In genomic region chr9:98870782-98871455, GRCh38 we compare ENCODE assay signal across 21 cellular contexts.
"Had no signal": no experiment of that assay in that cellular context is flagged by ENCODE, and none has a peak within 500 bp of the region (broad histone marks: within the 10 kb centered on the region; RNA-seq: fewer than 3 reads in every experiment).

No MANE protein-coding gene starts in this region.

- H3K4me1 Mint-ChIP-seq: memory B cell, mesothelial cell of epicardium, neural crest cell had no signal

- H3K36me3 ChIP-seq: neutrophil, right lobe of liver, suprapubic skin, vagina had no signal

- H3K79me2 ChIP-seq: parathyroid adenoma had no signal

- H3K27ac ChIP-seq: neutrophil, parathyroid adenoma, right lobe of liver, suprapubic skin, vagina had no signal

- H3K27me3 Mint-ChIP-seq: progenitor cell of endocrine pancreas had no signal

- H2AFZ ChIP-seq: parathyroid adenoma had no signal

- ATAC-seq: effector memory CD8-positive, alpha-beta T cell; mucosa of descending colon; natural killer cell treated with Interleukin-12 subunit alpha and Interleukin-12 subunit beta and Interleukin-15 and Interleukin-18, amount 100 ng/mL, for 72 hours; right lobe of liver; stimulated activated naive B cell treated with anti-CD40 and anti-IgM and Interleukin-4, amounts not matched to agents 10 μg/mL and 1 μg/mL and 100 μg/mL, for 72 hours; stimulated activated naive CD8-positive, alpha-beta T cell treated with anti-CD3 and anti-CD28 coated beads, Interleukin-15, amount 100 ng/mL, for 72 hours had no signal

- H3K27me3 ChIP-seq: right lobe of liver, suprapubic skin, vagina had no signal

- H3K9ac ChIP-seq: parathyroid adenoma had no signal

- H3K9me3 Mint-ChIP-seq: effector memory CD8-positive, alpha-beta T cell; memory B cell; natural killer cell treated with Interleukin-12 subunit alpha and Interleukin-12 subunit beta and Interleukin-15 and Interleukin-18, amount 100 ng/mL, for 72 hours; stimulated activated naive CD8-positive, alpha-beta T cell treated with anti-CD3 and anti-CD28 coated beads, Interleukin-15, amount 100 ng/mL, for 72 hours had no signal

- H3K36me3 Mint-ChIP-seq: memory B cell; mesothelial cell of epicardium; naive B cell; natural killer cell treated with Interleukin-12 subunit alpha and Interleukin-12 subunit beta and Interleukin-15 and Interleukin-18, amount 100 ng/mL, for 72 hours; stimulated activated naive B cell treated with anti-CD40 and anti-IgM and Interleukin-4, amounts not matched to agents 10 μg/mL and 1 μg/mL and 100 μg/mL, for 72 hours had no signal

- H3K27ac Mint-ChIP-seq: effector memory CD8-positive, alpha-beta T cell; memory B cell; mesothelial cell of epicardium; naive B cell; natural killer cell treated with Interleukin-12 subunit alpha and Interleukin-12 subunit beta and Interleukin-15 and Interleukin-18, amount 100 ng/mL, for 72 hours; progenitor cell of endocrine pancreas; stimulated activated naive B cell treated with anti-CD40 and anti-IgM and Interleukin-4, amounts not matched to agents 10 μg/mL and 1 μg/mL and 100 μg/mL, for 72 hours; stimulated activated naive CD8-positive, alpha-beta T cell treated with anti-CD3 and anti-CD28 coated beads, Interleukin-15, amount 100 ng/mL, for 72 hours had no signal

- DNase-seq: cortex of kidney; effector memory CD8-positive, alpha-beta T cell; mucosa of descending colon; naive B cell; right lobe of liver; small intestine; stimulated activated CD4-positive, alpha-beta T cell treated with anti-CD3 and anti-CD28 coated beads, Interleukin-15, amount 100 ng/mL, for 24 hours; stimulated activated CD4-positive, alpha-beta T cell treated with anti-CD3 and anti-CD28 coated beads, Interleukin-2, amount 100 ng/mL, for 48 hours; stimulated activated naive B cell treated with anti-CD40 and anti-IgM and Interleukin-4, amounts not matched to agents 10 μg/mL and 1 μg/mL and 100 μg/mL, for 72 hours; stimulated activated naive CD8-positive, alpha-beta T cell treated with anti-CD3 and anti-CD28 coated beads, Interleukin-15, amount 100 ng/mL, for 72 hours; trophoblast cell had no signal

- H3K4me1 ChIP-seq: parathyroid adenoma had no signal

- H3K4me3 Mint-ChIP-seq: effector memory CD8-positive, alpha-beta T cell; memory B cell; mesothelial cell of epicardium; naive B cell; natural killer cell treated with Interleukin-12 subunit alpha and Interleukin-12 subunit beta and Interleukin-15 and Interleukin-18, amount 100 ng/mL, for 72 hours; neural crest cell; stimulated activated naive B cell treated with anti-CD40 and anti-IgM and Interleukin-4, amounts not matched to agents 10 μg/mL and 1 μg/mL and 100 μg/mL, for 72 hours; stimulated activated naive CD8-positive, alpha-beta T cell treated with anti-CD3 and anti-CD28 coated beads, Interleukin-15, amount 100 ng/mL, for 72 hours had no signal

- H3K9me3 ChIP-seq: mucosa of descending colon, neutrophil, right lobe of liver, suprapubic skin, vagina had no signal

- H3K4me3 ChIP-seq: lung, mucosa of descending colon, right lobe of liver, suprapubic skin, vagina had no signal
